ENCODE assay signal across 25 cellular contexts in genomic region chr1:100816049-100816448, GRCh38.
"Had no signal": no experiment of that assay in that cellular context is flagged by ENCODE, and none has a peak within 500 bp of the region (broad histone marks: within the 10 kb centered on the region; RNA-seq: fewer than 3 reads in every experiment).

No MANE protein-coding gene starts in this region.

- H3K9me3 ChIP-seq: adrenal gland had no signal

- H3K4me3 ChIP-seq: adrenal gland, SK-N-MC had no signal

- H3K36me3 ChIP-seq: adrenal gland had no signal

- H3K9ac ChIP-seq: KMS-11 had no signal

- H3K9me3 Mint-ChIP-seq: activated naive CD4-positive, alpha-beta T cell treated with anti-CD3 and anti-CD28 coated beads, Interleukin-2, amount 10 ng/mL, durations not matched to agents 7 days and 5 days had no signal

- H3K27ac ChIP-seq: adrenal gland, KMS-11, SK-N-MC had no signal

- ATAC-seq: activated T-cell treated with anti-CD3 and anti-CD28 coated beads, Interleukin-2, amount 50 U/mL, for 4 hours; Panc1; Right ventricle myocardium inferior had no signal

- H3K27ac Mint-ChIP-seq: activated B cell treated with CpG ODN at 0.5 μM for 24 hours; activated CD4-positive, alpha-beta T cell treated with anti-CD3 and anti-CD28 coated beads, Interleukin-2, amount 10 ng/mL, durations not matched to agents 24 days and 14 days; activated naive CD4-positive, alpha-beta T cell treated with anti-CD3 and anti-CD28 coated beads, Interleukin-2, amount 10 ng/mL, durations not matched to agents 7 days and 5 days; activated naive CD8-positive, alpha-beta T cell treated with anti-CD3 and anti-CD28 coated beads for 36 hours had no signal

- H3K4me3 Mint-ChIP-seq: activated B cell treated with CpG ODN at 0.5 μM for 24 hours; activated CD4-positive, alpha-beta T cell treated with anti-CD3 and anti-CD28 coated beads, Interleukin-2, amount 10 ng/mL, durations not matched to agents 24 days and 14 days; activated naive CD4-positive, alpha-beta T cell treated with anti-CD3 and anti-CD28 coated beads, Interleukin-2, amount 10 ng/mL, durations not matched to agents 7 days and 5 days; activated naive CD8-positive, alpha-beta T cell treated with anti-CD3 and anti-CD28 coated beads for 36 hours; activated T-cell treated with anti-CD3 and anti-CD28 coated beads, Interleukin-2, amount 50 U/mL, for 4 hours had no signal

- H3K4me2 ChIP-seq: KMS-11 had no signal

- H3K4me1 ChIP-seq: adrenal gland had no signal

- DNase-seq: activated B cell treated with CpG ODN at 0.5 μM for 24 hours; activated CD4-positive, alpha-beta T cell treated with anti-CD3 and anti-CD28 coated beads for 1 hour; activated CD4-positive, alpha-beta T cell treated with anti-CD3 and anti-CD28 coated beads, Interleukin-2, amount 10 ng/mL, durations not matched to agents 24 days and 14 days; activated CD4-positive, alpha-beta T cell treated with anti-CD3 and anti-CD28 coated beads, Interleukin-2, amount 50 U/mL, for 48 hours; activated gamma-delta T cell treated with Interleukin-2 at 50 U/mL for 16 hours; activated naive CD4-positive, alpha-beta T cell treated with anti-CD3 and anti-CD28 coated beads, Interleukin-2, amount 10 ng/mL, durations not matched to agents 7 days and 5 days; activated naive CD8-positive, alpha-beta T cell treated with anti-CD3 and anti-CD28 coated beads for 36 hours; activated T-cell treated with anti-CD3 and anti-CD28 coated beads, Interleukin-2, amount 50 U/mL, for 4 hours; adrenal gland; anterior cingulate cortex; cerebellar nuclear complex; NCI-H1092 treated with DMSO at 0.1 percent for 48 hours; NCI-H1417 treated with DMSO at 0.1 percent for 48 hours; NCI-H1694 treated with DMSO at 0.1 percent for 48 hours; NCI-H2029 treated with DMSO at 0.1 percent for 48 hours; NCI-H345; NCI-H510A; NCI-H526 treated with DMSO at 0.1 percent for 48 hours; NCI-H82; RPMI8226; T-helper 1 cell had no signal

- H3K27me3 ChIP-seq: adrenal gland had no signal

- H3K4me1 Mint-ChIP-seq: activated naive CD8-positive, alpha-beta T cell treated with anti-CD3 and anti-CD28 coated beads for 36 hours had no signal
